In genomic region chr14:66568220-66568619, GRCh38 we compare ENCODE assay signal across 16 cellular contexts.
"Had no signal": no experiment of that assay in that cellular context is flagged by ENCODE, and none has a peak within 500 bp of the region (broad histone marks: within the 10 kb centered on the region; RNA-seq: fewer than 3 reads in every experiment).

No MANE protein-coding gene starts in this region.

- H3K4me1 ChIP-seq: breast epithelium, upper lobe of right lung had no signal

- H3K27me3 ChIP-seq: breast epithelium, sigmoid colon, upper lobe of right lung had no signal

- H3K36me3 ChIP-seq: breast epithelium, sigmoid colon, upper lobe of right lung, WERI-Rb-1 had no signal

- DNase-seq: activated CD4-positive, alpha-beta memory T cell treated with anti-CD3 and anti-CD28 coated beads, Interleukin-2, amount 10 ng/mL, durations not matched to agents 7 days and 5 days; activated CD4-positive, alpha-beta T cell treated with anti-CD3 and anti-CD28 coated beads for 36 hours; activated gamma-delta T cell treated with Interleukin-2 at 50 U/mL for 16 hours; activated naive CD8-positive, alpha-beta T cell treated with anti-CD3 and anti-CD28 coated beads, Interleukin-2, amount 10 ng/mL, durations not matched to agents 7 days and 5 days; activated T-cell treated with anti-CD3 and anti-CD28 coated beads, Interleukin-2, amount 50 U/mL, for 72 hours; aorta; effector CD4-positive, alpha-beta T cell; left colon; nucleus accumbens; psoas muscle; sigmoid colon; stimulated activated CD4-positive, alpha-beta T cell treated with anti-CD3 and anti-CD28 coated beads, Interleukin-2, amount 100 ng/mL, for 48 hours; upper lobe of right lung; WERI-Rb-1 had no signal

- H3K9me3 ChIP-seq: sigmoid colon, upper lobe of right lung had no signal

- ATAC-seq: activated CD4-positive, alpha-beta T cell treated with anti-CD3 and anti-CD28 coated beads for 36 hours; activated T-cell treated with anti-CD3 and anti-CD28 coated beads, Interleukin-2, amount 50 U/mL, for 72 hours; left colon; natural killer cell treated with Interleukin-12 subunit alpha and Interleukin-12 subunit beta and Interleukin-15 and Interleukin-18, amount 100 ng/mL, for 72 hours; upper lobe of right lung had no signal

- H3K4me3 ChIP-seq: breast epithelium, psoas muscle, sigmoid colon, upper lobe of right lung had no signal

- H3K27ac ChIP-seq: breast epithelium, psoas muscle, sigmoid colon, upper lobe of right lung, WERI-Rb-1 had no signal
